ENCODE assay signal across 1 cellular context in genomic region chr7:98251844-98252639, GRCh38.
TF ChIP-seq lines count a peak whose summit lies in the region.

Gene TECPR1, minus strand, starts transcription at chr7:98252232. Its CDS starts 6,086 bp downstream, at chr7:98246146.

TF ChIP-seq in K562, 482 proteins besides CTCF, POLR2A, EP300 and RAD21 (continued from another document):
- TF ChIP-seq ZNF407 (IDR thresholded peaks at IDR 0.05; ENCODE audit: low read depth) (no peak), ZFPM2 (CRISPR knock-in tag; IDR thresholded peaks at IDR 0.05) (no peak), ZNF511 (CRISPR knock-in tag; IDR thresholded peaks at IDR 0.05) (no peak), ETV6 (IDR thresholded peaks at IDR 0.05; ENCODE audit: borderline replicate concordance in 1 of 2, low read depth in 2 of 2, low read length in 1 of 2) (no peak), ETV6 (CRISPR knock-in tag; IDR thresholded peaks at IDR 0.05; ENCODE audit: borderline replicate concordance) (no peak), KDM2B (CRISPR knock-in tag; IDR thresholded peaks at IDR 0.05) (no peak), ERF (CRISPR knock-in tag; IDR thresholded peaks at IDR 0.05) (no peak), ZFP36 (IDR thresholded peaks at IDR 0.05; ENCODE audit: low read depth, low read length, partially characterized antibody) (no peak), CAMTA2 (CRISPR knock-in tag; conservative IDR thresholded peaks at IDR 0.05) (no peak), ZNF23 (CRISPR knock-in tag; IDR thresholded peaks at IDR 0.05) (no peak), NCOA4 (IDR thresholded peaks at IDR 0.05; ENCODE audit: partially characterized antibody) (no peak), GMEB1 (CRISPR knock-in tag; IDR thresholded peaks at IDR 0.05) (peak; percentile 21; the same call in 1 of the 2 replicates), DMBX1 (CRISPR knock-in tag; IDR thresholded peaks at IDR 0.05; ENCODE audit: borderline replicate concordance) (no peak), MIER1 (IDR thresholded peaks at IDR 0.05; ENCODE audit: low read depth) (no peak), ESRRB (CRISPR knock-in tag; IDR thresholded peaks at IDR 0.05; ENCODE audit: borderline replicate concordance) (no peak), NRF1 (conservative IDR thresholded peaks at IDR 0.05 in 1 of 2, IDR thresholded peaks at IDR 0.05 in 1 of 2) (peak; percentile 54 to 69), MCM5 (IDR thresholded peaks at IDR 0.05; ENCODE audit: low read depth) (no peak), YY1 (IDR thresholded peaks at IDR 0.05; ENCODE audit: borderline replicate concordance in 1 of 3, control insufficient read depth in 1 of 3, extremely low read depth in 1 of 3, insufficient read depth in 3 of 3, insufficient read length in 1 of 3, insufficient replicate concordance in 2 of 3, low read depth in 1 of 3, low read length in 2 of 3) (peak in 1 of 3 experiments; percentile 9), TAF1 (IDR thresholded peaks at IDR 0.05; ENCODE audit: control insufficient read depth, extremely low read depth, insufficient read depth, low read length, severe bottlenecking) (no peak), OTX1 (CRISPR knock-in tag; IDR thresholded peaks at IDR 0.05) (no peak), POLR2AphosphoS5 (IDR thresholded peaks at IDR 0.05; ENCODE audit: control insufficient read depth, insufficient read depth, low read depth, low read length) (no peak), ESRRA (IDR thresholded peaks at IDR 0.05; ENCODE audit: borderline replicate concordance, low read depth) (peak; percentile 69; the same call in 1 of the 2 replicates), PCBP2 (IDR thresholded peaks at IDR 0.05; ENCODE audit: low read depth, low read length, poor library complexity, severe bottlenecking) (no peak), PCBP1 (IDR thresholded peaks at IDR 0.05; ENCODE audit: low read depth, low read length, poor library complexity, severe bottlenecking) (peak; percentile 20), NR2F6 (CRISPR knock-in tag; IDR thresholded peaks at IDR 0.05) (no peak), KAT8 (IDR thresholded peaks at IDR 0.05; ENCODE audit: low read depth) (no peak), ZNF431 (CRISPR knock-in tag; IDR thresholded peaks at IDR 0.05) (no peak)
- TF ChIP-seq, protein P1, sequence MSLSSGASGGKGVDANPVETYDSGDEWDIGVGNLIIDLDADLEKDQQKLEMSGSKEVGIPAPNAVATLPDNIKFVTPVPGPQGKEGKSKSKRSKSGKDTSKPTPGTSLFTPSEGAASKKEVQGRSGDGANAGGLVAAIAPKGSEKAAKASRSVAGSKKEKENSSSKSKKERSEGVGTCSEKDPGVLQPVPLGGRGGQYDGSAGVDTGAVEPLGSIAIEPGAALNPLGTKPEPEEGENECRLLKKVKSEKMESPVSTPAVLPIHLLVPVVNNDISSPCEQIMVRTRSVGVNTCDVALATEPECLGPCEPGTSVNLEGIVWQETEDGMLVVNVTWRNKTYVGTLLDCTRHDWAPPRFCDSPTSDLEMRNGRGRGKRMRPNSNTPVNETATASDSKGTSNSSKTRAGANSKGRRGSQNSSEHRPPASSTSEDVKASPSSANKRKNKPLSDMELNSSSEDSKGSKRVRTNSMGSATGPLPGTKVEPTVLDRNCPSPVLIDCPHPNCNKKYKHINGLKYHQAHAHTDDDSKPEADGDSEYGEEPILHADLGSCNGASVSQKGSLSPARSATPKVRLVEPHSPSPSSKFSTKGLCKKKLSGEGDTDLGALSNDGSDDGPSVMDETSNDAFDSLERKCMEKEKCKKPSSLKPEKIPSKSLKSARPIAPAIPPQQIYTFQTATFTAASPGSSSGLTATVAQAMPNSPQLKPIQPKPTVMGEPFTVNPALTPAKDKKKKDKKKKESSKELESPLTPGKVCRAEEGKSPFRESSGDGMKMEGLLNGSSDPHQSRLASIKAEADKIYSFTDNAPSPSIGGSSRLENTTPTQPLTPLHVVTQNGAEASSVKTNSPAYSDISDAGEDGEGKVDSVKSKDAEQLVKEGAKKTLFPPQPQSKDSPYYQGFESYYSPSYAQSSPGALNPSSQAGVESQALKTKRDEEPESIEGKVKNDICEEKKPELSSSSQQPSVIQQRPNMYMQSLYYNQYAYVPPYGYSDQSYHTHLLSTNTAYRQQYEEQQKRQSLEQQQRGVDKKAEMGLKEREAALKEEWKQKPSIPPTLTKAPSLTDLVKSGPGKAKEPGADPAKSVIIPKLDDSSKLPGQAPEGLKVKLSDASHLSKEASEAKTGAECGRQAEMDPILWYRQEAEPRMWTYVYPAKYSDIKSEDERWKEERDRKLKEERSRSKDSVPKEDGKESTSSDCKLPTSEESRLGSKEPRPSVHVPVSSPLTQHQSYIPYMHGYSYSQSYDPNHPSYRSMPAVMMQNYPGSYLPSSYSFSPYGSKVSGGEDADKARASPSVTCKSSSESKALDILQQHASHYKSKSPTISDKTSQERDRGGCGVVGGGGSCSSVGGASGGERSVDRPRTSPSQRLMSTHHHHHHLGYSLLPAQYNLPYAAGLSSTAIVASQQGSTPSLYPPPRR (CRISPR knock-in tag; IDR thresholded peaks at IDR 0.05; ENCODE audit: borderline replicate concordance), result no peak
- TF ChIP-seq, protein P2, sequence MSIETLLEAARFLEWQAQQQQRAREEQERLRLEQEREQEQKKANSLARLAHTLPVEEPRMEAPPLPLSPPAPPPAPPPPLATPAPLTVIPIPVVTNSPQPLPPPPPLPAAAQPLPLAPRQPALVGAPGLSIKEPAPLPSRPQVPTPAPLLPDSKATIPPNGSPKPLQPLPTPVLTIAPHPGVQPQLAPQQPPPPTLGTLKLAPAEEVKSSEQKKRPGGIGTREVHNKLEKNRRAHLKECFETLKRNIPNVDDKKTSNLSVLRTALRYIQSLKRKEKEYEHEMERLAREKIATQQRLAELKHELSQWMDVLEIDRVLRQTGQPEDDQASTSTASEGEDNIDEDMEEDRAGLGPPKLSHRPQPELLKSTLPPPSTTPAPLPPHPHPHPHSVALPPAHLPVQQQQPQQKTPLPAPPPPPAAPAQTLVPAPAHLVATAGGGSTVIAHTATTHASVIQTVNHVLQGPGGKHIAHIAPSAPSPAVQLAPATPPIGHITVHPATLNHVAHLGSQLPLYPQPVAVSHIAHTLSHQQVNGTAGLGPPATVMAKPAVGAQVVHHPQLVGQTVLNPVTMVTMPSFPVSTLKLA (conservative IDR thresholded peaks at IDR 0.05), result peak in 1 of 2 experiments; percentile 69; a peak in 2 of 4 replicates
- TF ChIP-seq, protein P3, sequence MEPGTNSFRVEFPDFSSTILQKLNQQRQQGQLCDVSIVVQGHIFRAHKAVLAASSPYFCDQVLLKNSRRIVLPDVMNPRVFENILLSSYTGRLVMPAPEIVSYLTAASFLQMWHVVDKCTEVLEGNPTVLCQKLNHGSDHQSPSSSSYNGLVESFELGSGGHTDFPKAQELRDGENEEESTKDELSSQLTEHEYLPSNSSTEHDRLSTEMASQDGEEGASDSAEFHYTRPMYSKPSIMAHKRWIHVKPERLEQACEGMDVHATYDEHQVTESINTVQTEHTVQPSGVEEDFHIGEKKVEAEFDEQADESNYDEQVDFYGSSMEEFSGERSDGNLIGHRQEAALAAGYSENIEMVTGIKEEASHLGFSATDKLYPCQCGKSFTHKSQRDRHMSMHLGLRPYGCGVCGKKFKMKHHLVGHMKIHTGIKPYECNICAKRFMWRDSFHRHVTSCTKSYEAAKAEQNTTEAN (CRISPR knock-in tag; IDR thresholded peaks at IDR 0.05), result no peak
TF ChIP-seq in K562: peak in this region for 65.
